Comparison of ENCODE assay signal across 23 cellular contexts in genomic region chr1:109225248-109226077, GRCh38. TPM values are rescaled to one million over a fixed set of nuclear protein-coding genes. Genes with fewer than 3 reads are reported as not detected.
DNase-seq lines count a peak whose midpoint lies in the region; ATAC-seq, FAIRE-seq and TF ChIP-seq lines count a peak whose summit lies in the region.
"Had no signal": no experiment of that assay in that cellular context is flagged by ENCODE, and none has a peak within 500 bp of the region (broad histone marks: within the 10 kb centered on the region; RNA-seq: fewer than 3 reads in every experiment).

No MANE protein-coding gene starts in this region.

- no peak overlapping the region for H3K9ac ChIP-seq in keratinocyte (ENCODE audit: control insufficient read depth, extremely low read depth, insufficient read depth, low read length)
- H3K9ac ChIP-seq: KMS-11 had no signal

- H3K27me3 Mint-ChIP-seq in activated T-cell treated with anti-CD3 and anti-CD28 coated beads, Interleukin-2, amount 50 U/mL, for 4 hours (ENCODE audit: low read depth), result no peaks in the 10 kb centered on the region
- no peaks in the 10 kb centered on the region for H3K27me3 Mint-ChIP-seq in WTC11 (ENCODE audit: low read depth)
- H3K27me3 Mint-ChIP-seq: activated CD4-positive, alpha-beta memory T cell treated with anti-CD3 and anti-CD28 coated beads, Interleukin-2, amount 10 ng/mL, durations not matched to agents 7 days and 5 days; CD8-positive, alpha-beta memory T cell; memory B cell; naive B cell had no signal

- CTCF ChIA-PET in WTC11 (lab: Charles Lee), result interaction anchor here (0.9 to 4.5 kb wide), 6 partner anchors 14 to 52 kb away, joined by 3 to 32 read pairs (median 4); partner anchors contain the start of gene CELSR2

- peaks cover 25% of the 10 kb centered on the region for H3K4me1 Mint-ChIP-seq in activated T-cell treated with anti-CD3 and anti-CD28 coated beads, Interleukin-2, amount 50 U/mL, for 4 hours (ENCODE audit: low read depth)
- peaks cover 44% of the 10 kb centered on the region for H3K4me1 Mint-ChIP-seq in WTC11

- no peaks in the 10 kb centered on the region for H3K9me3 Mint-ChIP-seq in activated T-cell treated with anti-CD3 and anti-CD28 coated beads, Interleukin-2, amount 50 U/mL, for 4 hours
- no peaks in the 10 kb centered on the region for H3K9me3 Mint-ChIP-seq in WTC11
- H3K9me3 Mint-ChIP-seq: activated CD4-positive, alpha-beta memory T cell treated with anti-CD3 and anti-CD28 coated beads, Interleukin-2, amount 10 ng/mL, durations not matched to agents 7 days and 5 days; CD8-positive, alpha-beta memory T cell; memory B cell; naive B cell had no signal

- H3K27me3 ChIP-seq in HAP-1 (ENCODE audit: low read depth) (no peaks in the 10 kb centered on the region), keratinocyte (ENCODE audit: control insufficient read depth, extremely low read depth, insufficient read depth, low read length) (no peaks in the 10 kb centered on the region), osteoblast (ENCODE audit: insufficient read depth, low read length) (no peaks in the 10 kb centered on the region)
- H3K27me3 ChIP-seq: colonic mucosa, pancreas, right lobe of liver had no signal

- H2AFZ ChIP-seq in keratinocyte (ENCODE audit: control insufficient read depth, low read length), result no peak overlapping the region
- no peak overlapping the region for H2AFZ ChIP-seq in osteoblast (ENCODE audit: low read length)

- H3K9me3 ChIP-seq in HAP-1 (no peaks in the 10 kb centered on the region; the same call in 1 of the 2 replicates), keratinocyte (ENCODE audit: control insufficient read depth, low read depth, low read length) (no peaks in the 10 kb centered on the region), osteoblast (ENCODE audit: low read depth, low read length) (no peaks in the 10 kb centered on the region)
- H3K9me3 ChIP-seq: colonic mucosa, pancreas, right lobe of liver had no signal

- POLR2A ChIA-PET in WTC11 (lab: Charles Lee), result no interaction called here

- H4K20me1 ChIP-seq in keratinocyte (ENCODE audit: control insufficient read depth, extremely low read depth, insufficient read depth, low read length) (peaks cover 6% of the 10 kb centered on the region), osteoblast (ENCODE audit: insufficient read depth, low read length) (peaks cover 48% of the 10 kb centered on the region)

- peak overlapping the region; percentile 15 for H3K4me2 ChIP-seq in keratinocyte (ENCODE audit: control insufficient read depth, extremely low read depth, insufficient read depth, low read depth, low read length)
- H3K4me2 ChIP-seq in osteoblast (ENCODE audit: insufficient read depth, low read length), result no peak overlapping the region
- H3K4me2 ChIP-seq: KMS-11 had no signal

- FAIRE-seq in keratinocyte (lab: Jason Lieb, UNC), result peak; percentile 49
- FAIRE-seq: GM12892, pancreas had no signal

- peaks cover 52% of the 10 kb centered on the region for H3K4me1 ChIP-seq in HAP-1
- H3K4me1 ChIP-seq in keratinocyte (ENCODE audit: control insufficient read depth, extremely low read depth, insufficient read depth, low read length), result peaks cover 20% of the 10 kb centered on the region
- no peaks in the 10 kb centered on the region for H3K4me1 ChIP-seq in osteoblast (ENCODE audit: insufficient read depth, low read length)
- H3K4me1 ChIP-seq: colonic mucosa, pancreas had no signal

- no peak for TF ChIP-seq CTCF in WTC11 (IDR thresholded peaks at IDR 0.05)
- no peak for TF ChIP-seq CTCF in keratinocyte (optimal IDR thresholded peaks at IDR 0.05 in 1 of 3, IDR thresholded peaks at IDR 0.05 in 1 of 3, conservative IDR thresholded peaks at IDR 0.05 in 1 of 3; ENCODE audit: extremely low read depth in 1 of 3, insufficient read depth in 2 of 3, low read length in 3 of 3)
- no peak for TF ChIP-seq CTCF in osteoblast (IDR thresholded peaks at IDR 0.05; ENCODE audit: extremely low read depth, low read depth, low read length)

- peak overlapping the region; percentile 37 for H3K27ac ChIP-seq in keratinocyte (ENCODE audit: control insufficient read depth, insufficient read depth, low read length)
- H3K27ac ChIP-seq in osteoblast (ENCODE audit: low read depth, low read length), result no peak overlapping the region
- H3K27ac ChIP-seq: colonic mucosa, KMS-11, pancreas, right lobe of liver, VCaP had no signal

- H3K36me3 ChIP-seq in HAP-1 (replicated peaks), result peaks cover 42% of the 10 kb centered on the region
- H3K36me3 ChIP-seq in keratinocyte (ENCODE audit: control insufficient read depth in 2 of 2, extremely low read depth in 1 of 2, insufficient read depth in 2 of 2, low read length in 2 of 2), result peaks cover 21 to 42% of the 10 kb centered on the region in 2 experiments
- H3K36me3 ChIP-seq in osteoblast (ENCODE audit: insufficient read depth, low read length), result peaks cover 51% of the 10 kb centered on the region

- peak; percentile 63 to 84 for ATAC-seq in activated T-cell treated with anti-CD3 and anti-CD28 coated beads, Interleukin-2, amount 50 U/mL, for 4 hours
- ATAC-seq in WTC11, result no peak
- ATAC-seq: pancreas, right lobe of liver had no signal

- in situ Hi-C loops in HAP-1 (cut with MboI; ENCODE audit: low sequenced_read_pairs), result no loop called here

- H3K4me3 Mint-ChIP-seq in activated T-cell treated with anti-CD3 and anti-CD28 coated beads, Interleukin-2, amount 50 U/mL, for 4 hours, result no peak overlapping the region
- H3K4me3 Mint-ChIP-seq in WTC11, result no peak overlapping the region; the same call in 1 of the 2 replicates
- H3K4me3 Mint-ChIP-seq: activated CD4-positive, alpha-beta memory T cell treated with anti-CD3 and anti-CD28 coated beads, Interleukin-2, amount 10 ng/mL, durations not matched to agents 7 days and 5 days; CD8-positive, alpha-beta memory T cell; memory B cell; naive B cell had no signal

- H3K4me3 ChIP-seq in HAP-1 (no peak overlapping the region), keratinocyte (ENCODE audit: control insufficient read depth in 2 of 3, extremely low read depth in 1 of 3, insufficient read depth in 2 of 3, low read depth in 1 of 3, low read length in 3 of 3) (peak overlapping the region in 1 of 3 experiments; percentile 24), osteoblast (ENCODE audit: insufficient read depth, low read length) (no peak overlapping the region)
- H3K4me3 ChIP-seq: colonic mucosa, pancreas, right lobe of liver had no signal

- peak overlapping the region; percentile 55 for H3K27ac Mint-ChIP-seq in WTC11
- H3K27ac Mint-ChIP-seq: activated CD4-positive, alpha-beta memory T cell treated with anti-CD3 and anti-CD28 coated beads, Interleukin-2, amount 10 ng/mL, durations not matched to agents 7 days and 5 days; memory B cell; naive B cell had no signal

- no peaks in the 10 kb centered on the region for H3K9me1 ChIP-seq in keratinocyte (ENCODE audit: control insufficient read depth, extremely low read depth, insufficient read depth, low read length)

- no peak for DNase-seq in activated T-cell treated with anti-CD3 and anti-CD28 coated beads, Interleukin-2, amount 50 U/mL, for 4 hours
- DNase-seq in activated T-cell treated with anti-CD3 and anti-CD28 coated beads for 4 hours (no peak), HAP-1 (ENCODE audit: low spot score in 2 of 2) (peak; percentile 62 to 91), WTC11 (ENCODE audit: low spot score) (no peak), keratinocyte (ENCODE audit: low read depth, low spot score) (no peak), osteoblast (ENCODE audit: insufficient read length, low spot score, missing footprints) (no peak), epidermal melanocyte (ENCODE audit: insufficient read length, low spot score) (no peak), SHP77 treated with DMSO at 0.1 percent for 48 hours (lab: John Stamatoyannopoulos, UW) (no peak)
- DNase-seq: activated CD4-positive, alpha-beta memory T cell treated with anti-CD3 and anti-CD28 coated beads, Interleukin-2, amount 10 ng/mL, durations not matched to agents 7 days and 5 days; activated gamma-delta T cell treated with Interleukin-2 at 50 U/mL for 16 hours; CD8-positive, alpha-beta memory T cell; colonic mucosa; naive B cell; NCI-H1048; NCI-H2029 treated with DMSO at 0.1 percent for 48 hours; NCI-H510A treated with DMSO at 0.1 percent for 48 hours; pancreas; right lobe of liver; stimulated activated CD4-positive, alpha-beta T cell treated with anti-CD3 and anti-CD28 coated beads, Interleukin-15, amount 100 ng/mL, for 24 hours had no signal

- dilution Hi-C loops in keratinocyte (cut with MboI; ENCODE audit: extremely low pct_ligation_motif_present, low sequenced_read_pairs), result no loop called here

- H3K36me3 Mint-ChIP-seq in activated T-cell treated with anti-CD3 and anti-CD28 coated beads, Interleukin-2, amount 50 U/mL, for 4 hours (ENCODE audit: insufficient read depth), result peaks cover 38% of the 10 kb centered on the region
- H3K36me3 Mint-ChIP-seq in WTC11, result peaks cover 12% of the 10 kb centered on the region

- H3K79me2 ChIP-seq in keratinocyte (ENCODE audit: control insufficient read depth, insufficient read depth, low read length), result peaks cover 69% of the 10 kb centered on the region
- H3K79me2 ChIP-seq in osteoblast (ENCODE audit: insufficient read depth, low read length), result peaks cover 88% of the 10 kb centered on the region

RNA-seq across cellular contexts. Expression of gene SARS1, which starts 11.7 kb away (rescaled TPM):
- 100 to 1,000 TPM; 166 to 207 (median 201) TPM for total RNA-seq in activated T-cell treated with anti-CD3 and anti-CD28 coated beads, Interleukin-2, amount 50 U/mL, for 4 hours
- total RNA-seq in WTC11 (2021) (126 to 149 TPM (median 129 TPM) in 3 replicates), osteoblast (361 and 392 TPM in 2 replicates)
- polyA plus RNA-seq in keratinocyte, result 198 to 233 TPM (median 203 TPM) in 3 replicates
- polyA plus RNA-seq in keratinocyte (2011; ENCODE audit: low read depth), result 559 TPM
- 196 and 203 TPM in 2 replicates for polyA plus RNA-seq in keratinocyte (2011; cell fraction: cytosol; rRNA removed)
- polyA plus RNA-seq in keratinocyte (2011; cell fraction: nucleus; rRNA removed), result 259 and 264 TPM in 2 replicates
- polyA plus RNA-seq in keratinocyte (2012; ENCODE audit: low replicate concordance), result 217 and 364 TPM in 2 replicates
- 128 to 153 TPM (median 149 TPM) in 3 replicates for polyA minus RNA-seq in keratinocyte
- polyA minus RNA-seq in keratinocyte (2011; cell fraction: cytosol; rRNA and poly(A)+ RNA removed), result 81.1 TPM
- polyA minus RNA-seq in keratinocyte (2011; cell fraction: nucleus; rRNA and poly(A)+ RNA removed), result 63.2 and 101 TPM in 2 replicates

RNA-seq across cellular contexts. Expression of gene CELSR2, which starts 23.9 kb away (rescaled TPM):
- 1 to 10 TPM; 1.4 to 2.2 (median 1.5) TPM for total RNA-seq in activated T-cell treated with anti-CD3 and anti-CD28 coated beads, Interleukin-2, amount 50 U/mL, for 4 hours
- total RNA-seq in WTC11 (2021) (26.8 to 31.3 TPM (median 28.2 TPM) in 3 replicates), osteoblast (1.4 and 1.5 TPM in 2 replicates)
- 7.3 to 13.7 TPM (median 12.6 TPM) in 3 replicates for polyA plus RNA-seq in keratinocyte
- 7.8 TPM for polyA plus RNA-seq in keratinocyte (2011; ENCODE audit: low read depth)
- polyA plus RNA-seq in keratinocyte (2011; cell fraction: cytosol; rRNA removed), result 3.3 and 4.0 TPM in 2 replicates
- polyA plus RNA-seq in keratinocyte (2011; cell fraction: nucleus; rRNA removed), result 55.9 and 57.6 TPM in 2 replicates
- polyA plus RNA-seq in keratinocyte (2012; ENCODE audit: low replicate concordance), result 17.8 and 35.2 TPM in 2 replicates
- 36.2 to 84.0 TPM (median 51.3 TPM) in 3 replicates for polyA minus RNA-seq in keratinocyte
- polyA minus RNA-seq in keratinocyte (2011; cell fraction: cytosol; rRNA and poly(A)+ RNA removed), result 15.9 TPM
- 108 and 110 TPM in 2 replicates for polyA minus RNA-seq in keratinocyte (2011; cell fraction: nucleus; rRNA and poly(A)+ RNA removed)

RNA-seq across cellular contexts. Expression of gene PSRC1, which starts 57.5 kb away (rescaled TPM):
- under 1 TPM; 0.24 to 0.51 (median 0.37) TPM for total RNA-seq in activated T-cell treated with anti-CD3 and anti-CD28 coated beads, Interleukin-2, amount 50 U/mL, for 4 hours
- 56.9 to 68.4 TPM (median 64.1 TPM) in 3 replicates for total RNA-seq in WTC11 (2021)
- 2.9 to 10.2 TPM (median 9.4 TPM) in 3 replicates for polyA plus RNA-seq in keratinocyte
- polyA plus RNA-seq in keratinocyte (2011; ENCODE audit: low read depth), result 2.2 TPM
- 2.7 TPM in 2 replicates for polyA plus RNA-seq in keratinocyte (2011; cell fraction: cytosol; rRNA removed)
- 8.6 and 9.9 TPM in 2 replicates for polyA plus RNA-seq in keratinocyte (2011; cell fraction: nucleus; rRNA removed)
- polyA plus RNA-seq in keratinocyte (2012; ENCODE audit: low replicate concordance), result 1.1 and 9.0 TPM in 2 replicates
- 0.66 to 5.9 TPM (median 2.6 TPM) in 3 replicates for polyA minus RNA-seq in keratinocyte
- not detected for polyA minus RNA-seq in keratinocyte (2011; cell fraction: cytosol; rRNA and poly(A)+ RNA removed)
- polyA minus RNA-seq in keratinocyte (2011; cell fraction: nucleus; rRNA and poly(A)+ RNA removed), result 0.53 and 1.2 TPM in 2 replicates
- total RNA-seq in osteoblast, result 5.4 and 5.9 TPM in 2 replicates

Comparison
In these comparisons a context has a peak if more than half of its experiments do, and no peak if none do; other contexts are left out.
1. DNase-seq: peak in HAP-1 (2 of 2); none in activated T-cell treated with anti-CD3 and anti-CD28 coated beads, Interleukin-2, amount 50 U/mL, for 4 hours (single experiment), activated T-cell treated with anti-CD3 and anti-CD28 coated beads for 4 hours (single experiment), WTC11 (single experiment), keratinocyte (single experiment), osteoblast (single experiment), epidermal melanocyte (single experiment) and SHP77 treated with DMSO at 0.1 percent for 48 hours (single experiment).